In the genomic region with DNA sequence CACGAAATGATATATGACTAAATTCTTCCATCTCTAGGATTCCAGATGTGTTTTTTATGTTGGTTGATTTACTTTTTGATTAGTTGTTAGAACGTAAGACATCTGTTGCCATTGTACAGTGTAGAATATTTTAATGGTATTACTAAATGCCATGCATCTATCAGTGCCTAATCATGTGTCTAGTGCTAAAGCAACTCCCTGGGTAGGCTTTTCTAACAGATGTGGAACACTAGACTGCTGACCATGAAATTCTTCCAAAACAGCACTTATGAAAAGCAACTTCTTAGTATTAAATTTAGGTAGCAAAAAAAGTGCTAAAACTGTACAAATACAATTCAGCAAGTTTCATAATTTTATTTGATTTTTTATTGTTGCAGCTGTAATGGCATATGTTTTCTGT, we compare ENCODE assay signal across 30 cellular contexts.
"Had no signal": no experiment of that assay in that cellular context is flagged by ENCODE, and none has a peak within 500 bp of the region (broad histone marks: within the 10 kb centered on the region; RNA-seq: fewer than 3 reads in every experiment).

No MANE protein-coding gene starts in this region.

- H3K4me2 ChIP-seq: neural progenitor cell had no signal

- H3K4me1 ChIP-seq: neural progenitor cell, parathyroid adenoma, psoas muscle, right lobe of liver, sigmoid colon, spleen, suprapubic skin, testis, tibial artery, transverse colon, upper lobe of right lung, uterus had no signal

- H3K36me3 ChIP-seq: neural progenitor cell, ovary, right lobe of liver, sigmoid colon, spleen, suprapubic skin, tibial artery, transverse colon, upper lobe of right lung, uterus had no signal

- DNase-seq: naive thymus-derived CD8-positive, alpha-beta T cell; nephron progenitor cell; occipital lobe; ovary; posterior cingulate gyrus; psoas muscle; right cardiac atrium; right lobe of liver; sigmoid colon; small intestine; spleen; stimulated activated CD4-positive, alpha-beta T cell treated with anti-CD3 and anti-CD28 coated beads, Interleukin-12 subunit alpha, Interleukin-12 subunit beta, amount 100 ng/mL, for 4 hours; stimulated activated CD4-positive, alpha-beta T cell treated with anti-CD3 and anti-CD28 coated beads, Interleukin-1b, Interleukin-23, amount 100 ng/mL, for 48 hours; stimulated activated CD4-positive, alpha-beta T cell treated with anti-CD3 and anti-CD28 coated beads, Interleukin-4, amount 100 ng/mL, for 1 hour; stimulated activated CD4-positive, alpha-beta T cell treated with anti-CD3 and anti-CD28 coated beads, Interleukin-4, amount 100 ng/mL, for 4 hours; stimulated activated CD8-positive, alpha-beta memory T cell treated with anti-CD3 and anti-CD28 coated beads, Interleukin-4, amount 100 ng/mL, for 48 hours; stimulated activated naive CD4-positive, alpha-beta T cell; stimulated activated naive CD8-positive, alpha-beta T cell treated with anti-CD3 and anti-CD28 coated beads, Interleukin-15, amount 100 ng/mL, for 72 hours; stimulated activated naive CD8-positive, alpha-beta T cell treated with anti-CD3 and anti-CD28 coated beads, Interleukin-15, Interleukin-2, amounts not matched to agents 100 U/mL and 50 U/mL, for 24 hours; substantia nigra; testis; tibial artery; transverse colon; upper lobe of right lung; uterus had no signal

- H3K4me3 ChIP-seq: neural progenitor cell, ovary, psoas muscle, right lobe of liver, sigmoid colon, spleen, suprapubic skin, testis, tibial artery, transverse colon, upper lobe of right lung, uterus had no signal

- H3K9me3 ChIP-seq: ovary, psoas muscle, right lobe of liver, sigmoid colon, spleen, suprapubic skin, testis, tibial artery, transverse colon, upper lobe of right lung, uterus had no signal

- H3K27me3 ChIP-seq: neural progenitor cell, ovary, right lobe of liver, sigmoid colon, spleen, suprapubic skin, testis, tibial artery, transverse colon, upper lobe of right lung, uterus had no signal

- H2AFZ ChIP-seq: neural progenitor cell, parathyroid adenoma had no signal

- ATAC-seq: naive thymus-derived CD8-positive, alpha-beta T cell; natural killer cell treated with Interleukin-12 subunit alpha and Interleukin-12 subunit beta and Interleukin-15 and Interleukin-18, amount 100 ng/mL, for 72 hours; psoas muscle; right cardiac atrium; right lobe of liver; stimulated activated memory B cell treated with anti-CD40 and anti-IgM and Interleukin-4, amounts not matched to agents 10 μg/mL and 1 μg/mL and 100 μg/mL, for 72 hours; stimulated activated naive CD8-positive, alpha-beta T cell treated with anti-CD3 and anti-CD28 coated beads, Interleukin-15, amount 100 ng/mL, for 72 hours; stimulated activated naive CD8-positive, alpha-beta T cell treated with anti-CD3 and anti-CD28 coated beads, Interleukin-15, Interleukin-2, amounts not matched to agents 100 U/mL and 50 U/mL, for 24 hours; upper lobe of right lung had no signal

- H3K27ac ChIP-seq: neural progenitor cell, ovary, parathyroid adenoma, psoas muscle, right lobe of liver, sigmoid colon, spleen, suprapubic skin, testis, tibial artery, transverse colon, upper lobe of right lung, uterus had no signal

- H3K79me2 ChIP-seq: parathyroid adenoma had no signal

- FAIRE-seq: small intestine had no signal

- H3K9ac ChIP-seq: neural progenitor cell, parathyroid adenoma had no signal
